In genomic region chr7:30796105-30796869, GRCh38 we compare ENCODE assay signal across 10 cellular contexts. TPM values are rescaled to one million over a fixed set of nuclear protein-coding genes. Genes with fewer than 3 reads are reported as not detected.
DNase-seq lines count a peak whose midpoint lies in the region; ATAC-seq and TF ChIP-seq lines count a peak whose summit lies in the region.
"Had no signal": no experiment of that assay in that cellular context is flagged by ENCODE, and none has a peak within 500 bp of the region (broad histone marks: within the 10 kb centered on the region; RNA-seq: fewer than 3 reads in every experiment).

No MANE protein-coding gene starts in this region.

- peak; percentile 51 for DNase-seq in AG08395 (ENCODE audit: low spot score)
- DNase-seq in ascending aorta (ENCODE audit: low spot score in 2 of 2): no peak
- DNase-seq in mesothelial cell of epicardium (ENCODE audit: low spot score in 2 of 2, unreplicated experiment in 2 of 2): no peak
- DNase-seq in AG20443 (ENCODE audit: low spot score): no peak
- no peak for DNase-seq in amygdala (lab: John Stamatoyannopoulos, UW)
- no peak for DNase-seq in tibial nerve (ENCODE audit: low spot score in 2 of 2)
- DNase-seq: activated CD8-positive, alpha-beta memory T cell treated with anti-CD3 and anti-CD28 coated beads for 24 hours; NCI-H82 had no signal

- H3K4me1 ChIP-seq in ascending aorta (peaks cover 13 to 41% of the 10 kb centered on the region in 2 donors), tibial nerve (peaks cover 0 to 59% (median 19%) of the 10 kb centered on the region in 4 donors)

- H3K9me3 Mint-ChIP-seq in mesothelial cell of epicardium: no peaks in the 10 kb centered on the region

- H3K36me3 Mint-ChIP-seq in mesothelial cell of epicardium: no peaks in the 10 kb centered on the region

- peaks cover 11% of the 10 kb centered on the region for H3K4me1 Mint-ChIP-seq in mesothelial cell of epicardium

- H3K9me3 ChIP-seq in ascending aorta: no peaks in the 10 kb centered on the region
- no peaks in the 10 kb centered on the region for H3K9me3 ChIP-seq in tibial nerve

- H3K4me3 ChIP-seq in ascending aorta (no peak overlapping the region), tibial nerve (no peak overlapping the region)

- H3K36me3 ChIP-seq in ascending aorta (peaks cover 0 to 14% of the 10 kb centered on the region in 2 donors), tibial nerve (peaks cover 0 to 14% (median 0%) of the 10 kb centered on the region in 3 donors)

- ATAC-seq in GM18907 (IDR thresholded peaks at IDR 0.05; ENCODE audit: unreplicated experiment): peak; percentile 23
- ATAC-seq in GM21526 (IDR thresholded peaks at IDR 0.05; ENCODE audit: low FRiP score, unreplicated experiment): no peak

- H3K27ac ChIP-seq in ascending aorta (peak overlapping the region; percentile 70 to 86), tibial nerve (peak overlapping the region in 2 of 4 donors; percentile 56 to 59)

- H3K27me3 ChIP-seq in ascending aorta: no peaks in the 10 kb centered on the region
- no peaks in the 10 kb centered on the region for H3K27me3 ChIP-seq in tibial nerve

- no peak for TF ChIP-seq POLR2A in tibial nerve (IDR thresholded peaks at IDR 0.05)

- H3K4me3 Mint-ChIP-seq in mesothelial cell of epicardium: no peak overlapping the region

- intact Hi-C loops in ascending aorta (cut with DNase I): no loop called here

- no peaks in the 10 kb centered on the region for H3K27me3 Mint-ChIP-seq in mesothelial cell of epicardium (ENCODE audit: low read depth)

- peak overlapping the region; percentile 59 for H3K27ac Mint-ChIP-seq in mesothelial cell of epicardium

- TF ChIP-seq EP300 in tibial nerve (IDR thresholded peaks at IDR 0.05): no peak

- no peak for TF ChIP-seq CTCF in ascending aorta (IDR thresholded peaks at IDR 0.05)
- TF ChIP-seq CTCF in mesothelial cell of epicardium (IDR thresholded peaks at IDR 0.05; ENCODE audit: unreplicated experiment): no peak
- TF ChIP-seq CTCF in tibial nerve (IDR thresholded peaks at IDR 0.05): no peak

- 39 to 54% methylated on average over 1 of the region's 1 CpG for WGBS in tibial nerve, 2 donors

RNA-seq across cellular contexts. Expression of gene MINDY4, which starts 25.1 kb away (rescaled TPM):
- total RNA-seq in ascending aorta (6.0 TPM), mesothelial cell of epicardium (10.8 to 11.6 TPM (median 11.3 TPM) in 3 replicates), tibial nerve (10 to 100 TPM; 17.1 to 21.6 (median 19.9) TPM)

RNA-seq across cellular contexts. Expression of gene INMT, which starts 44.4 kb away (rescaled TPM):
- total RNA-seq in ascending aorta: 51.8 TPM
- 3.3 to 4.3 TPM (median 3.4 TPM) in 3 replicates for total RNA-seq in mesothelial cell of epicardium
- 100 to 1,000 TPM in 2 of 4 donors, 10 to 100 TPM in 2; 21.3 to 142 (median 100) TPM for total RNA-seq in tibial nerve
